In the genomic region with DNA sequence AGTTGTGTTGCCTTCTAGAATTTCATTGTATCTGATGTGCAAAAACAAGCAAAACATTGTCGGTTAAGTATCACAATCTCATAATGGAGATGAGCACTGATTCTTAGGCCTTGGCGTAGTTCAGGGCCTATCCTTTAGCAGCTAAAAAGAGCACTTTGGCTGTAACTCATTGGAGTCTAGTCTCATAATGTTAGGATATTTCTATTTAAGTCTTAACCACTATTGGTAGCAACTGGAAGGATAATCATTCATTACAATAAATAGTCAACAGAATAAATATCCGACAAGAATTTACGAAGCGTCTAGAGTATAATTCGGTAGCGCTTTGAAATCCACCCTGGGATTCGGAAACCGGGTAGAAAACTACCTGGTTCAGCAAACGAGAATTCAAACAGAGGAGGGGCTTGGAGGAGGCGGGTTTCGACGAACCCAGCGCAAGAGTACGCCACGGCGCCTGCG, we compare ENCODE assay signal across 8 cellular contexts. TPM values are rescaled to one million over a fixed set of nuclear protein-coding genes. Genes with fewer than 3 reads are reported as not detected.
A peak's percentile ranks its signal among the peaks of the same experiment; 100 is the strongest.
DNase-seq lines count a peak whose midpoint lies in the region; ATAC-seq and TF ChIP-seq lines count a peak whose summit lies in the region.

No MANE protein-coding gene starts in this region.

- H3K9me3 Mint-ChIP-seq in activated T-helper 1 cell treated with anti-CD3 and anti-CD28 coated beads, Interleukin-12 subunit alpha, Interleukin-12 subunit beta, Interleukin-2, Interleukin-4 antibody, amounts not matched to agents 30 ng/mL and 10 ng/mL and 1 ng/mL, durations not matched to agents 14 hours and 24 hours and 36 hours, result no peaks in the 10 kb centered on the region

- H2BK12ac ChIP-seq in neuronal stem cell (ENCODE audit: low read length), result no peak overlapping the region

- TF ChIP-seq CTCF in foreskin fibroblast (IDR thresholded peaks at IDR 0.05; ENCODE audit: low read depth, low read length), result no peak

- peak; percentile 85 for DNase-seq in A172 (ENCODE audit: low spot score)
- DNase-seq in NCI-H2227 treated with DMSO at 0.1 percent for 48 hours (lab: John Stamatoyannopoulos, UW), result peak; percentile 76
- peak; percentile 86 for DNase-seq in activated T-helper 1 cell treated with anti-CD3 and anti-CD28 coated beads, Interleukin-12 subunit alpha, Interleukin-12 subunit beta, Interleukin-2, Interleukin-4 antibody, amounts not matched to agents 30 ng/mL and 10 ng/mL and 1 ng/mL, durations not matched to agents 14 hours and 24 hours and 36 hours (ENCODE audit: low spot score)
- peak; percentile 77 to 93 for DNase-seq in foreskin fibroblast
- DNase-seq in neuronal stem cell (ENCODE audit: low spot score), result no peak

- no peak overlapping the region for H4K8ac ChIP-seq in neuronal stem cell (ENCODE audit: low read depth, low read length)

- peaks cover 0 to 4% (median 0%) of the 10 kb centered on the region in 3 experiments for H3K27me3 ChIP-seq in neuronal stem cell (ENCODE audit: control insufficient read depth in 3 of 3, insufficient read depth in 3 of 3, low read depth in 1 of 3, low read length in 3 of 3)

- peak overlapping the region; percentile 91 for H2AFZ ChIP-seq in neuronal stem cell (ENCODE audit: low read length)

- H3K4me1 Mint-ChIP-seq in activated T-helper 1 cell treated with anti-CD3 and anti-CD28 coated beads, Interleukin-12 subunit alpha, Interleukin-12 subunit beta, Interleukin-2, Interleukin-4 antibody, amounts not matched to agents 30 ng/mL and 10 ng/mL and 1 ng/mL, durations not matched to agents 14 hours and 24 hours and 36 hours (ENCODE audit: low read depth), result peaks cover 39% of the 10 kb centered on the region

- peak overlapping the region; percentile 60 for H3K4me2 ChIP-seq in neuronal stem cell (ENCODE audit: insufficient read depth, low read length, poor library complexity, severe bottlenecking)

- peaks cover 17% of the 10 kb centered on the region for H3K36me3 Mint-ChIP-seq in activated T-helper 1 cell treated with anti-CD3 and anti-CD28 coated beads, Interleukin-12 subunit alpha, Interleukin-12 subunit beta, Interleukin-2, Interleukin-4 antibody, amounts not matched to agents 30 ng/mL and 10 ng/mL and 1 ng/mL, durations not matched to agents 14 hours and 24 hours and 36 hours (ENCODE audit: low read depth)

- no peak overlapping the region for H3K4ac ChIP-seq in neuronal stem cell (ENCODE audit: low read length)

- no peak overlapping the region for H3K4me3 Mint-ChIP-seq in activated T-helper 1 cell treated with anti-CD3 and anti-CD28 coated beads, Interleukin-12 subunit alpha, Interleukin-12 subunit beta, Interleukin-2, Interleukin-4 antibody, amounts not matched to agents 30 ng/mL and 10 ng/mL and 1 ng/mL, durations not matched to agents 14 hours and 24 hours and 36 hours

- H3K4me3 ChIP-seq in GM08714 (ENCODE audit: low read length) (peak overlapping the region; percentile 99), foreskin fibroblast (ENCODE audit: low read depth in 1 of 2, low read length in 2 of 2) (peak overlapping the region; percentile 75 to 93), neuronal stem cell (ENCODE audit: low read length in 2 of 2) (peak overlapping the region in 1 of 2 donors; percentile 76)

- no peak overlapping the region for H4K91ac ChIP-seq in neuronal stem cell (ENCODE audit: low read depth, low read length, poor library complexity)

- H2BK120ac ChIP-seq in neuronal stem cell (ENCODE audit: low read depth, low read length), result no peak overlapping the region

- no peaks in the 10 kb centered on the region for H3K9me3 ChIP-seq in neuronal stem cell (replicated peaks in 1 of 2; ENCODE audit: control insufficient read depth in 2 of 2, insufficient read depth in 1 of 2, low read depth in 1 of 2, low read length in 2 of 2)

- peak; percentile 69 for ATAC-seq in HG02610 (IDR thresholded peaks at IDR 0.05; ENCODE audit: unreplicated experiment)

- no peak overlapping the region for H3K9ac ChIP-seq in neuronal stem cell (ENCODE audit: low read depth, low read length, poor library complexity)

- no peak overlapping the region for H2BK5ac ChIP-seq in neuronal stem cell (ENCODE audit: low read length)

- H3K27ac Mint-ChIP-seq in activated T-helper 1 cell treated with anti-CD3 and anti-CD28 coated beads, Interleukin-12 subunit alpha, Interleukin-12 subunit beta, Interleukin-2, Interleukin-4 antibody, amounts not matched to agents 30 ng/mL and 10 ng/mL and 1 ng/mL, durations not matched to agents 14 hours and 24 hours and 36 hours, result no peak overlapping the region

- H2BK15ac ChIP-seq in neuronal stem cell (ENCODE audit: low read length), result no peak overlapping the region

- no peaks in the 10 kb centered on the region for H3K27me3 Mint-ChIP-seq in activated T-helper 1 cell treated with anti-CD3 and anti-CD28 coated beads, Interleukin-12 subunit alpha, Interleukin-12 subunit beta, Interleukin-2, Interleukin-4 antibody, amounts not matched to agents 30 ng/mL and 10 ng/mL and 1 ng/mL, durations not matched to agents 14 hours and 24 hours and 36 hours (ENCODE audit: insufficient read depth)

- H3K36me3 ChIP-seq in neuronal stem cell (replicated peaks in 1 of 2; ENCODE audit: control insufficient read depth in 2 of 2, insufficient read depth in 2 of 2, low read length in 2 of 2), result no peaks in the 10 kb centered on the region

- no peak overlapping the region for H3K14ac ChIP-seq in neuronal stem cell (ENCODE audit: low read length)

- no peak overlapping the region for H2AK5ac ChIP-seq in neuronal stem cell (ENCODE audit: low read depth, low read length)

- no peak overlapping the region for H3K18ac ChIP-seq in neuronal stem cell (ENCODE audit: low read length)

- peaks cover 1 to 7% of the 10 kb centered on the region in 2 donors for H3K4me1 ChIP-seq in neuronal stem cell (ENCODE audit: control insufficient read depth in 2 of 2, insufficient read depth in 1 of 2, low read depth in 1 of 2, low read length in 2 of 2)

- no CpG with 5 or more reads among the region's 18 CpGs for WGBS in neuronal stem cell (ENCODE audit: extremely low coverage in 2 of 2, insufficient read length in 2 of 2, insufficient replicate concordance in 1 of 2), 2 donors

- H3K79me1 ChIP-seq in neuronal stem cell (ENCODE audit: low read depth, low read length), result no peaks in the 10 kb centered on the region

- intact Hi-C loops in activated T-helper 1 cell treated with anti-CD3 and anti-CD28 coated beads, Interleukin-12 subunit alpha, Interleukin-12 subunit beta, Interleukin-2, Interleukin-4 antibody, amounts not matched to agents 30 ng/mL and 10 ng/mL and 1 ng/mL, durations not matched to agents 14 hours and 24 hours and 36 hours (cut with micrococcal nuclease), result loop anchor here (1.0 to 10.0 kb wide), 6 partner anchors 42 to 616 kb away; a partner anchor contains a TSS

- no peak overlapping the region for H3K27ac ChIP-seq in neuronal stem cell (replicated peaks; ENCODE audit: low read length)
- H3K27ac ChIP-seq in temporal lobe (ENCODE audit: low read depth, low read length), result peak overlapping the region; percentile 96

- H3K23ac ChIP-seq in neuronal stem cell (ENCODE audit: low read depth, low read length, poor library complexity), result no peak overlapping the region

RNA-seq across cellular contexts. Expression of a gene that starts 0.5 kb away (rescaled TPM):
- total RNA-seq in A172 (2014; rRNA removed; shearing (Covaris generic)), result 35.1 and 36.7 TPM in 2 replicates
- 279 and 294 TPM in 2 replicates for total RNA-seq in activated T-helper 1 cell treated with anti-CD3 and anti-CD28 coated beads, Interleukin-12 subunit alpha, Interleukin-12 subunit beta, Interleukin-2, Interleukin-4 antibody, amounts not matched to agents 30 ng/mL and 10 ng/mL and 1 ng/mL, durations not matched to agents 14 hours and 24 hours and 36 hours
- polyA plus RNA-seq in neuronal stem cell (2013, experiment 1 of 2), result 27.9 TPM
- 28.0 TPM for polyA plus RNA-seq in neuronal stem cell (2013, experiment 2 of 2)
- total RNA-seq in temporal lobe, result 25.6 TPM

RNA-seq across cellular contexts. Expression of a gene that starts 57.9 kb away (rescaled TPM):
- total RNA-seq in A172 (2014; rRNA removed; shearing (Covaris generic)), result 90.4 and 106 TPM in 2 replicates
- total RNA-seq in activated T-helper 1 cell treated with anti-CD3 and anti-CD28 coated beads, Interleukin-12 subunit alpha, Interleukin-12 subunit beta, Interleukin-2, Interleukin-4 antibody, amounts not matched to agents 30 ng/mL and 10 ng/mL and 1 ng/mL, durations not matched to agents 14 hours and 24 hours and 36 hours, result 54.2 and 56.4 TPM in 2 replicates
- polyA plus RNA-seq in neuronal stem cell (2013, experiment 1 of 2), result 92.9 TPM
- polyA plus RNA-seq in neuronal stem cell (2013, experiment 2 of 2), result 91.9 TPM
- total RNA-seq in temporal lobe, result 35.4 TPM
